Comparison of ENCODE assay signal across 8 cellular contexts in the genomic region with DNA sequence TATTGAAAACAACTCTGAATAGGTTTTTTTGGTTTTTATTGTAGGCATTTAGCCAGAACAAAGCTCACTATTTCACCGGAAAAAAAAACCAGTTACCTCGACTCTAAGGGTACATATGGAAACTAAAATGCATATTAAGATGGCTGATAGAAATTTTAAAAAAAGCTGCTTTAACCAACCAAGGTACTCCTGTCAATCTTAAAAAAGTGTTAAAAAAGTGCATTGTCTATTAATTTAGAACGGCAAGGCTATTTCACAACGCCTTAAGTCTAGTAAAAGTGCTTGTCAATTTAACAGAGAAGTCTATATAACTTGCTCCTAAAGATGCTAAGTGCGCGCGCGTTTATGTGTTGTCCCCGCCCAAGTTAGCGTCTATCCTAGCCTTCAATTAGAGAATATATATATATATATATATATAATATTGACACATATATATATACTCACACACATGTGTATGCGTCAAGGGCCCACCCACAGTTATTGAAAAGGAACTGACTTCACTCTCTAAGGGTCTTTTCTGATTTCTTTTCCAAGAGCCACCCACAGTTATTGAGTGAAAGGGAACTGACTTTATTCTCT. TPM values are rescaled to one million over a fixed set of nuclear protein-coding genes. Genes with fewer than 3 reads are reported as not detected.
DNase-seq lines count a peak whose midpoint lies in the region; ATAC-seq and TF ChIP-seq lines count a peak whose summit lies in the region.

No MANE protein-coding gene starts in this region.

- peak overlapping the region; percentile 94 for H3K4me3 Mint-ChIP-seq in neural crest cell

- peaks cover 14% of the 10 kb centered on the region for H3K36me3 Mint-ChIP-seq in neural crest cell (ENCODE audit: low read depth)

- peaks cover 56% of the 10 kb centered on the region for H3K4me1 ChIP-seq in DND-41 (ENCODE audit: insufficient read depth, low read length)

- H3K27ac Mint-ChIP-seq in neural crest cell (ENCODE audit: unreplicated experiment): peak overlapping the region; percentile 92

- no peaks in the 10 kb centered on the region for H3K27me3 ChIP-seq in DND-41 (ENCODE audit: insufficient read depth, low read length, poor library complexity)

- peaks cover 46% of the 10 kb centered on the region for H3K36me3 ChIP-seq in DND-41 (ENCODE audit: insufficient read depth, low read length)

- DNase-seq in DND-41: no peak
- DNase-seq in M059J (ENCODE audit: low read depth): peak; percentile 16
- DNase-seq in coronary artery (ENCODE audit: low spot score): no peak
- DNase-seq in neural crest cell (ENCODE audit: low read depth, low spot score): no peak
- no peak for DNase-seq in NCI-H2029 (lab: John Stamatoyannopoulos, UW)
- DNase-seq in cerebellar nuclear complex (lab: John Stamatoyannopoulos, UW): no peak
- DNase-seq in HPDE6-E6E7 (ENCODE audit: extremely low spot score): no peak

- peaks cover 6% of the 10 kb centered on the region; the same call in 1 of the 2 replicates for H4K20me1 ChIP-seq in DND-41 (ENCODE audit: insufficient read depth, low read length)

- H3K9ac ChIP-seq in DND-41 (ENCODE audit: low read depth, low read length): peak overlapping the region; percentile 74

- ATAC-seq in DND-41 (ENCODE audit: insufficient read depth, low read depth) (no peak), HG03039 (IDR thresholded peaks at IDR 0.05; ENCODE audit: unreplicated experiment) (no peak)

- H3K9me3 ChIP-seq in DND-41 (ENCODE audit: insufficient read depth, low read length, severe bottlenecking): no peaks in the 10 kb centered on the region

- H3K9me3 Mint-ChIP-seq in neural crest cell: no peaks in the 10 kb centered on the region

- peaks cover 42% of the 10 kb centered on the region for H3K4me1 Mint-ChIP-seq in neural crest cell

- TF ChIP-seq CTCF in DND-41 (IDR thresholded peaks at IDR 0.05; ENCODE audit: borderline replicate concordance, extremely low read depth, low read length, poor library complexity, severe bottlenecking): no peak
- TF ChIP-seq CTCF in coronary artery (IDR thresholded peaks at IDR 0.05): no peak
- no peak for TF ChIP-seq CTCF in neural crest cell (conservative IDR thresholded peaks at IDR 0.05)

- H3K79me2 ChIP-seq in DND-41 (ENCODE audit: insufficient read depth, low read length): peaks cover 59% of the 10 kb centered on the region

- peak overlapping the region; percentile 88 for H3K4me2 ChIP-seq in DND-41 (ENCODE audit: insufficient read depth, low read length)

- H2AFZ ChIP-seq in DND-41 (ENCODE audit: low read depth, low read length): peak overlapping the region; percentile 79

- H3K4me3 ChIP-seq in DND-41 (ENCODE audit: low read depth in 1 of 2, low read length in 2 of 2) (peak overlapping the region; percentile 47 to 64), coronary artery (peak overlapping the region; percentile 72)

- H3K27ac ChIP-seq in DND-41 (ENCODE audit: low read length): peak overlapping the region; percentile 92
- no peak overlapping the region for H3K27ac ChIP-seq in coronary artery

- no peaks in the 10 kb centered on the region for H3K27me3 Mint-ChIP-seq in neural crest cell (ENCODE audit: low read depth)

RNA-seq across cellular contexts. Expression of a gene that starts 0.9 kb away (rescaled TPM):
- total RNA-seq in M059J (2014; rRNA removed; shearing (Covaris generic)): 39.8 and 62.1 TPM in 2 replicates
- total RNA-seq in neural crest cell: 53.3 and 57.6 TPM in 2 replicates

RNA-seq across cellular contexts. Expression of a gene that starts 55.6 kb away (rescaled TPM):
- 9.8 and 10.5 TPM in 2 replicates for total RNA-seq in M059J (2014; rRNA removed; shearing (Covaris generic))
- total RNA-seq in neural crest cell: 12.3 and 13.0 TPM in 2 replicates
